15 cellular contexts compared by ENCODE assay signal in genomic region chr19:7978196-7978825, GRCh38.
"Had no signal": no experiment of that assay in that cellular context is flagged by ENCODE, and none has a peak within 500 bp of the region (broad histone marks: within the 10 kb centered on the region; RNA-seq: fewer than 3 reads in every experiment).

No MANE protein-coding gene starts in this region.

- H3K27me3 Mint-ChIP-seq: stimulated activated naive CD8-positive, alpha-beta T cell treated with anti-CD3 and anti-CD28 coated beads, Interleukin-15, Interleukin-2, amounts not matched to agents 100 ng/mL and 50 ng/mL, for 24 hours had no signal

- DNase-seq: activated CD4-positive, alpha-beta T cell treated with anti-CD3 and anti-CD28 coated beads for 4 hours; activated naive CD4-positive, alpha-beta T cell treated with anti-CD3 and anti-CD28 coated beads, Interleukin-2, amount 50 U/mL, for 16 hours; adrenal gland; central memory CD4-positive, alpha-beta T cell; effector memory CD4-positive, alpha-beta T cell; hippocampal formation; mesendoderm; stimulated activated CD4-positive, alpha-beta T cell treated with anti-CD3 and anti-CD28 coated beads, Interleukin-4, amount 100 ng/mL, for 1 hour; stimulated activated CD8-positive, alpha-beta memory T cell treated with anti-CD3 and anti-CD28 coated beads, Interleukin-4, amount 100 ng/mL, for 48 hours; T-helper 1 cell; testis had no signal

- H3K9me3 ChIP-seq: adrenal gland, testis had no signal

- H3K27ac Mint-ChIP-seq: activated T-helper 2 cell treated with anti-CD3 and anti-CD28 coated beads, Interferon-gamma antibody, Interleukin-2, Interleukin-4, amounts not matched to agents 10 μg/mL and 5 μg/mL and 100 μg/mL, durations not matched to agents 14 hours and 24 hours and 36 hours; stimulated activated naive CD8-positive, alpha-beta T cell treated with anti-CD3 and anti-CD28 coated beads, Interleukin-15, Interleukin-2, amounts not matched to agents 100 ng/mL and 50 ng/mL, for 24 hours had no signal

- H3K4me1 ChIP-seq: testis had no signal

- H3K27ac ChIP-seq: adrenal gland, epithelial cell of prostate, testis had no signal

- H3K4me3 Mint-ChIP-seq: nephron; stimulated activated naive CD8-positive, alpha-beta T cell treated with anti-CD3 and anti-CD28 coated beads, Interleukin-15, Interleukin-2, amounts not matched to agents 100 ng/mL and 50 ng/mL, for 24 hours had no signal

- H3K4me3 ChIP-seq: adrenal gland, testis had no signal

- H3K9me3 Mint-ChIP-seq: activated T-helper 2 cell treated with anti-CD3 and anti-CD28 coated beads, Interferon-gamma antibody, Interleukin-2, Interleukin-4, amounts not matched to agents 10 μg/mL and 5 μg/mL and 100 μg/mL, durations not matched to agents 14 hours and 24 hours and 36 hours; nephron; stimulated activated naive CD8-positive, alpha-beta T cell treated with anti-CD3 and anti-CD28 coated beads, Interleukin-15, Interleukin-2, amounts not matched to agents 100 ng/mL and 50 ng/mL, for 24 hours had no signal

- H3K27me3 ChIP-seq: adrenal gland, testis had no signal
